Comparison of ENCODE assay signal across 17 cellular contexts in genomic region chr7:142152076-142152475, GRCh38. TPM values are rescaled to one million over a fixed set of nuclear protein-coding genes. Genes with fewer than 3 reads are reported as not detected.
DNase-seq lines count a peak whose midpoint lies in the region; ATAC-seq and TF ChIP-seq lines count a peak whose summit lies in the region.
"Had no signal": no experiment of that assay in that cellular context is flagged by ENCODE, and none has a peak within 500 bp of the region (broad histone marks: within the 10 kb centered on the region; RNA-seq: fewer than 3 reads in every experiment).

No MANE protein-coding gene starts in this region.

- no peak overlapping the region for H3K4me3 ChIP-seq in mucosa of descending colon
- H3K4me3 ChIP-seq: breast epithelium, SJSA1, smooth muscle cell had no signal

- no peak overlapping the region for H3K27ac Mint-ChIP-seq in T-cell
- H3K27ac Mint-ChIP-seq: activated naive CD4-positive, alpha-beta T cell treated with anti-CD3 and anti-CD28 coated beads for 36 hours; effector memory CD8-positive, alpha-beta T cell had no signal

- DNase-seq in HuH-7 (ENCODE audit: low spot score): peak; percentile 20
- peak in 1 of 3 donors; percentile 8 for DNase-seq in mucosa of descending colon
- no peak for DNase-seq in T-cell
- no peak for DNase-seq in mucosa of gallbladder (ENCODE audit: low spot score)
- no peak for DNase-seq in GDM1 (lab: John Stamatoyannopoulos, UW)
- DNase-seq: activated CD8-positive, alpha-beta memory T cell treated with anti-CD3 and anti-CD28 coated beads for 24 hours; activated naive CD4-positive, alpha-beta T cell treated with anti-CD3 and anti-CD28 coated beads for 36 hours; effector memory CD8-positive, alpha-beta T cell; EL; mesendoderm; NCI-H2029 treated with DMSO at 0.1 percent for 48 hours; NCI-H748 treated with DMSO at 0.1 percent for 48 hours had no signal

- H3K36me3 ChIP-seq in mucosa of descending colon (ENCODE audit: low read depth): no peaks in the 10 kb centered on the region
- H3K36me3 ChIP-seq: breast epithelium, SJSA1 had no signal

- POLR2A ChIA-PET in T-cell (lab: Charles Lee): no interaction called here

- peaks cover 4% of the 10 kb centered on the region for H3K4me1 ChIP-seq in mucosa of descending colon (ENCODE audit: low read depth)
- H3K4me1 ChIP-seq: breast epithelium, SJSA1 had no signal

- intact Hi-C loops in mucosa of descending colon (cut with DNase I, micrococcal nuclease): no loop called here

- no peaks in the 10 kb centered on the region for H3K36me3 Mint-ChIP-seq in T-cell

- CTCF ChIA-PET in T-cell (lab: Charles Lee): no interaction called here

- H3K4me1 Mint-ChIP-seq in T-cell: no peaks in the 10 kb centered on the region

- H3K9me3 Mint-ChIP-seq in T-cell: no peaks in the 10 kb centered on the region
- H3K9me3 Mint-ChIP-seq: activated naive CD4-positive, alpha-beta T cell treated with anti-CD3 and anti-CD28 coated beads for 36 hours had no signal

- peak; percentile 70 for ATAC-seq in GM18907 (IDR thresholded peaks at IDR 0.05; ENCODE audit: unreplicated experiment)
- peak; percentile 64 for ATAC-seq in GM21723 (IDR thresholded peaks at IDR 0.05; ENCODE audit: unreplicated experiment)
- ATAC-seq in mucosa of descending colon: peak; percentile 97
- ATAC-seq in T-cell (replicated peaks in 1 of 4): no peak
- ATAC-seq: effector memory CD8-positive, alpha-beta T cell had no signal

- H3K27me3 Mint-ChIP-seq in T-cell: peaks cover 0 to 15% of the 10 kb centered on the region in 2 donors
- H3K27me3 Mint-ChIP-seq: effector memory CD8-positive, alpha-beta T cell had no signal

- no peaks in the 10 kb centered on the region for H3K9me3 ChIP-seq in mucosa of descending colon
- H3K9me3 ChIP-seq: breast epithelium, SJSA1 had no signal

- no peak for TF ChIP-seq CTCF in mucosa of descending colon (IDR thresholded peaks at IDR 0.05)

- no peak overlapping the region for H3K4me3 Mint-ChIP-seq in T-cell
- H3K4me3 Mint-ChIP-seq: activated naive CD4-positive, alpha-beta T cell treated with anti-CD3 and anti-CD28 coated beads for 36 hours; effector memory CD8-positive, alpha-beta T cell had no signal

RNA-seq across cellular contexts. Expression of gene MGAM2, which starts 40.6 kb away (rescaled TPM):
- total RNA-seq in mucosa of descending colon (10 to 100 TPM; 11.8 to 33.2 (median 25.5) TPM), T-cell (not detected), mucosa of gallbladder (2.6 TPM)
- total RNA-seq: activated naive CD4-positive, alpha-beta T cell treated with anti-CD3 and anti-CD28 coated beads for 36 hours; SJSA1; smooth muscle cell had no signal

Comparison
In these comparisons a context has a peak if more than half of its experiments do, and no peak if none do; other contexts are left out.
1. ATAC-seq: peak in GM18907 (single experiment), GM21723 (single experiment) and mucosa of descending colon (single experiment); none in T-cell (0 of 4).